ENCODE assay signal across 9 cellular contexts in the genomic region with DNA sequence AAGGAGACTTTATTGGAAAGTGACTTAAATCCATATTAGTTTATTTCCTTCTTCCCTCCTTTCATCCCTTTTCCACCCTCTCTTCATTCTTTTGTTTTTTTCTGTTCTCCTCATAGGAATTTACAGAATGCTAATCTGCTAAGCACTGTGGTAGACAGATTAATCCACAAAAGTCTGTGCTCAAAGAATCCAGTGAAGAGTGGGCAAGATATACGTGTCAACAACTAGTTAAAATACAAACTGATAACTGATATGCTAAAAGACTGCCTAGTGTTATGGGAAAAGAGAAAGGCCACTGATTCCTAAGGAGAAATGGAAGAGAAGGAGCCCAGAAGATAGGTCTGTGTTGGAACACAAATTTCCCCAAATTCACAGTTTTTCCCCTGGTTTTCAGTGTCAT.
"Had no signal": no experiment of that assay in that cellular context is flagged by ENCODE, and none has a peak within 500 bp of the region (broad histone marks: within the 10 kb centered on the region; RNA-seq: fewer than 3 reads in every experiment).

No MANE protein-coding gene starts in this region.

- H3K4me3 ChIP-seq: lung, thyroid gland had no signal

- ATAC-seq: foreskin keratinocyte had no signal

- H3K36me3 Mint-ChIP-seq: activated naive CD8-positive, alpha-beta T cell had no signal

- H3K4me3 Mint-ChIP-seq: activated naive CD8-positive, alpha-beta T cell had no signal

- H3K36me3 ChIP-seq: thyroid gland had no signal

- H3K27me3 ChIP-seq: foreskin keratinocyte, thyroid gland had no signal

- DNase-seq: activated CD4-positive, alpha-beta T cell treated with anti-CD3 and anti-CD28 coated beads for 48 hours; activated effector memory CD4-positive, alpha-beta T cell treated with Interleukin-2 at 50 U/mL for 16 hours; aorta; foreskin keratinocyte; left colon; stimulated activated CD4-positive, alpha-beta T cell treated with anti-CD3 and anti-CD28 coated beads, Interleukin-4, amount 100 ng/mL, for 4 hours; thyroid gland had no signal

- H3K9me3 ChIP-seq: thyroid gland had no signal

- H3K27ac ChIP-seq: foreskin keratinocyte, thyroid gland had no signal

- H3K4me1 ChIP-seq: foreskin keratinocyte, thyroid gland had no signal

- H3K27me3 Mint-ChIP-seq: activated naive CD8-positive, alpha-beta T cell had no signal
